Comparison of ENCODE assay signal across 28 cellular contexts in the genomic region with DNA sequence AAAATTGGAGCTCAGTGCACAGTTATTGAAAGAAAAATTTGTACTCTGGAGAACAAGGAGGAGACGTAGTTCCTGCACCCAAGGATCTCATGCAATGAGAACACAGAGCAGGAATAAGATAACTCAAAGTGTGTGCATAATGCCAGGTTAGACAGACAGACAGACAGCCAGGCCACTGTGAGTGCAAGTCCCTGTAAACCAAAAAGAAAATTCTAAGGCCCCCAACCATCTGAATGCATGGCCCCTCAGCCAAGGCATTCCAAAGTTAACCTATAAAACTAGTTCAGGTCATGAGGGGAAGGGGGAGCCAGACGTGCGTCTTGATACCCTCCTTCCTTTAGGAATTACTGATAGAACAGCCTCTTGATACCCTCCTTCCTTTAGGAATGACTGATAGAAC.
DNase-seq lines count a peak whose midpoint lies in the region; ATAC-seq, FAIRE-seq and TF ChIP-seq lines count a peak whose summit lies in the region.
"Had no signal": no experiment of that assay in that cellular context is flagged by ENCODE, and none has a peak within 500 bp of the region (broad histone marks: within the 10 kb centered on the region; RNA-seq: fewer than 3 reads in every experiment).

No MANE protein-coding gene starts in this region.

- intact Hi-C loops in activated T-helper 1 cell treated with anti-CD3 and anti-CD28 coated beads, Interleukin-12 subunit alpha, Interleukin-12 subunit beta, Interleukin-2, Interleukin-4 antibody, amounts not matched to agents 30 ng/mL and 10 ng/mL and 1 ng/mL, durations not matched to agents 14 hours and 24 hours and 36 hours (cut with micrococcal nuclease), result loop anchor here (10.0 kb wide), 1 partner anchor 513 kb away; the partner anchor contains the start of gene ACSL1

- peak; percentile 1 for DNase-seq in T-helper 2 cell treated with Interferon-gamma antibody and Interleukin-4, amounts not matched to agents 5 μg/mL and 100 μg/mL, for 36 hours (ENCODE audit: low spot score)
- DNase-seq in T-helper 2 cell, result no peak
- no peak for DNase-seq in GM12892 (ENCODE audit: insufficient read length)
- DNase-seq in activated T-helper 1 cell treated with anti-CD3 and anti-CD28 coated beads, Interleukin-12 subunit alpha, Interleukin-12 subunit beta, Interleukin-2, Interleukin-4 antibody, amounts not matched to agents 30 ng/mL and 10 ng/mL and 1 ng/mL, durations not matched to agents 14 hours and 24 hours and 36 hours (ENCODE audit: low spot score), result no peak
- no peak for DNase-seq in naive B cell
- no peak for DNase-seq in T-cell
- no peak for DNase-seq in GM10266 (ENCODE audit: extremely low spot score)
- DNase-seq: 8988T; activated CD4-positive, alpha-beta T cell treated with anti-CD3 and anti-CD28 coated beads for 36 hours; activated naive CD4-positive, alpha-beta T cell treated with anti-CD3 and anti-CD28 coated beads for 36 hours; activated T-cell treated with anti-CD3 and anti-CD28 coated beads, Interleukin-2, amount 50 U/mL, for 72 hours; amygdala; DMS79; GDM1; kidney glomerular epithelial cell; lower lobe of right lung; MM.1S; NCI-H1417; NCI-H2029; NCI-H526; retina; stimulated activated naive CD4-positive, alpha-beta T cell treated with Interleukin-2 at 50 U/mL for 16 hours had no signal

- H3K36me3 Mint-ChIP-seq in T-helper 2 cell treated with Interferon-gamma antibody and Interleukin-4, amounts not matched to agents 5 μg/mL and 100 μg/mL, for 36 hours (ENCODE audit: low read depth), result no peaks in the 10 kb centered on the region
- H3K36me3 Mint-ChIP-seq in activated T-helper 1 cell treated with anti-CD3 and anti-CD28 coated beads, Interleukin-12 subunit alpha, Interleukin-12 subunit beta, Interleukin-2, Interleukin-4 antibody, amounts not matched to agents 30 ng/mL and 10 ng/mL and 1 ng/mL, durations not matched to agents 14 hours and 24 hours and 36 hours (ENCODE audit: low read depth), result peaks cover 6% of the 10 kb centered on the region
- H3K36me3 Mint-ChIP-seq in naive B cell (no peaks in the 10 kb centered on the region), T-cell (no peaks in the 10 kb centered on the region)
- H3K36me3 Mint-ChIP-seq in activated T-helper 17 cell treated with anti-CD3 and anti-CD28 coated beads, Interleukin-2, amount 50 U/mL, for 72 hours (ENCODE audit: low read depth), result no peaks in the 10 kb centered on the region

- H3K4me3 Mint-ChIP-seq in T-helper 2 cell treated with Interferon-gamma antibody and Interleukin-4, amounts not matched to agents 5 μg/mL and 100 μg/mL, for 36 hours, result no peak overlapping the region
- H3K4me3 Mint-ChIP-seq in activated T-helper 1 cell treated with anti-CD3 and anti-CD28 coated beads, Interleukin-12 subunit alpha, Interleukin-12 subunit beta, Interleukin-2, Interleukin-4 antibody, amounts not matched to agents 30 ng/mL and 10 ng/mL and 1 ng/mL, durations not matched to agents 14 hours and 24 hours and 36 hours, result peak overlapping the region; percentile 32
- H3K4me3 Mint-ChIP-seq in naive B cell, result peak overlapping the region in 2 of 8 donors; percentile 2 to 53
- H3K4me3 Mint-ChIP-seq in T-cell, result no peak overlapping the region
- H3K4me3 Mint-ChIP-seq in activated T-helper 17 cell treated with anti-CD3 and anti-CD28 coated beads, Interleukin-2, amount 50 U/mL, for 72 hours, result no peak overlapping the region
- H3K4me3 Mint-ChIP-seq: activated CD4-positive, alpha-beta T cell treated with anti-CD3 and anti-CD28 coated beads for 36 hours; activated naive CD4-positive, alpha-beta T cell treated with anti-CD3 and anti-CD28 coated beads for 36 hours; H9; nephron had no signal

- TF ChIP-seq CTCF in GM10266 (IDR thresholded peaks at IDR 0.05; ENCODE audit: control insufficient read depth, insufficient read depth, low read depth, missing control alignments), result no peak

- no peaks in the 10 kb centered on the region for H3K27me3 Mint-ChIP-seq in T-helper 2 cell treated with Interferon-gamma antibody and Interleukin-4, amounts not matched to agents 5 μg/mL and 100 μg/mL, for 36 hours (ENCODE audit: low read depth)
- H3K27me3 Mint-ChIP-seq in activated T-helper 1 cell treated with anti-CD3 and anti-CD28 coated beads, Interleukin-12 subunit alpha, Interleukin-12 subunit beta, Interleukin-2, Interleukin-4 antibody, amounts not matched to agents 30 ng/mL and 10 ng/mL and 1 ng/mL, durations not matched to agents 14 hours and 24 hours and 36 hours (ENCODE audit: insufficient read depth), result no peaks in the 10 kb centered on the region
- H3K27me3 Mint-ChIP-seq in naive B cell (no peaks in the 10 kb centered on the region), T-cell (no peaks in the 10 kb centered on the region)
- peaks cover 5% of the 10 kb centered on the region for H3K27me3 Mint-ChIP-seq in activated T-helper 17 cell treated with anti-CD3 and anti-CD28 coated beads, Interleukin-2, amount 50 U/mL, for 72 hours

- no peak for TF ChIP-seq POLR2A in GM12892 (IDR thresholded peaks at IDR 0.05; ENCODE audit: low read depth, low read length)

- peak; percentile 77 for FAIRE-seq in GM12892 (lab: Jason Lieb, UNC)

- CTCF ChIA-PET in T-cell (lab: Charles Lee), result no interaction called here

- no peak overlapping the region for H3K27ac Mint-ChIP-seq in T-helper 2 cell treated with Interferon-gamma antibody and Interleukin-4, amounts not matched to agents 5 μg/mL and 100 μg/mL, for 36 hours
- H3K27ac Mint-ChIP-seq in activated T-helper 1 cell treated with anti-CD3 and anti-CD28 coated beads, Interleukin-12 subunit alpha, Interleukin-12 subunit beta, Interleukin-2, Interleukin-4 antibody, amounts not matched to agents 30 ng/mL and 10 ng/mL and 1 ng/mL, durations not matched to agents 14 hours and 24 hours and 36 hours, result peak overlapping the region; percentile 85
- H3K27ac Mint-ChIP-seq in naive B cell (peak overlapping the region in 5 of 6 donors; percentile 61 to 99 (median 93)), T-cell (no peak overlapping the region)
- H3K27ac Mint-ChIP-seq in activated T-helper 17 cell treated with anti-CD3 and anti-CD28 coated beads, Interleukin-2, amount 50 U/mL, for 72 hours, result no peak overlapping the region
- H3K27ac Mint-ChIP-seq: activated naive CD4-positive, alpha-beta T cell treated with anti-CD3 and anti-CD28 coated beads for 36 hours had no signal

- POLR2A ChIA-PET in T-cell (lab: Charles Lee), result no interaction called here

- no peaks in the 10 kb centered on the region for H3K9me3 Mint-ChIP-seq in T-helper 2 cell treated with Interferon-gamma antibody and Interleukin-4, amounts not matched to agents 5 μg/mL and 100 μg/mL, for 36 hours
- no peaks in the 10 kb centered on the region for H3K9me3 Mint-ChIP-seq in activated T-helper 1 cell treated with anti-CD3 and anti-CD28 coated beads, Interleukin-12 subunit alpha, Interleukin-12 subunit beta, Interleukin-2, Interleukin-4 antibody, amounts not matched to agents 30 ng/mL and 10 ng/mL and 1 ng/mL, durations not matched to agents 14 hours and 24 hours and 36 hours
- H3K9me3 Mint-ChIP-seq in naive B cell (no peaks in the 10 kb centered on the region), T-cell (no peaks in the 10 kb centered on the region)
- H3K9me3 Mint-ChIP-seq in activated T-helper 17 cell treated with anti-CD3 and anti-CD28 coated beads, Interleukin-2, amount 50 U/mL, for 72 hours, result no peaks in the 10 kb centered on the region
- H3K9me3 Mint-ChIP-seq: activated naive CD4-positive, alpha-beta T cell treated with anti-CD3 and anti-CD28 coated beads for 36 hours; activated T-cell treated with anti-CD3 and anti-CD28 coated beads, Interleukin-2, amount 50 U/mL, for 72 hours; H9; nephron had no signal

- peaks cover 59% of the 10 kb centered on the region for H3K4me1 Mint-ChIP-seq in T-helper 2 cell treated with Interferon-gamma antibody and Interleukin-4, amounts not matched to agents 5 μg/mL and 100 μg/mL, for 36 hours (ENCODE audit: low read depth)
- H3K4me1 Mint-ChIP-seq in activated T-helper 1 cell treated with anti-CD3 and anti-CD28 coated beads, Interleukin-12 subunit alpha, Interleukin-12 subunit beta, Interleukin-2, Interleukin-4 antibody, amounts not matched to agents 30 ng/mL and 10 ng/mL and 1 ng/mL, durations not matched to agents 14 hours and 24 hours and 36 hours (ENCODE audit: low read depth), result peaks cover 83% of the 10 kb centered on the region
- peaks cover 58 to 78% (median 74%) of the 10 kb centered on the region in 3 donors for H3K4me1 Mint-ChIP-seq in naive B cell
- H3K4me1 Mint-ChIP-seq in T-cell, result peaks cover 35 to 40% (median 39%) of the 10 kb centered on the region in 3 donors
- peaks cover 47% of the 10 kb centered on the region for H3K4me1 Mint-ChIP-seq in activated T-helper 17 cell treated with anti-CD3 and anti-CD28 coated beads, Interleukin-2, amount 50 U/mL, for 72 hours
- H3K4me1 Mint-ChIP-seq: nephron had no signal

- ATAC-seq in naive B cell (ENCODE audit: low read depth in 2 of 2) (no peak), T-cell (replicated peaks in 1 of 4) (no peak)
- no peak for ATAC-seq in activated T-helper 17 cell treated with anti-CD3 and anti-CD28 coated beads, Interleukin-2, amount 50 U/mL, for 72 hours (replicated peaks)
- ATAC-seq: activated CD4-positive, alpha-beta T cell treated with anti-CD3 and anti-CD28 coated beads for 36 hours; activated T-cell treated with anti-CD3 and anti-CD28 coated beads, Interleukin-2, amount 50 U/mL, for 72 hours; gastroesophageal sphincter; lower lobe of right lung; Right ventricle myocardium inferior; SK-N-SH treated with all-trans-retinoic acid at 6 μM for 48 hours had no signal

Comparison
In these comparisons a context has a peak if more than half of its experiments do, and no peak if none do; other contexts are left out.
1. H3K27ac Mint-ChIP-seq: peak in activated T-helper 1 cell treated with anti-CD3 and anti-CD28 coated beads, Interleukin-12 subunit alpha, Interleukin-12 subunit beta, Interleukin-2, Interleukin-4 antibody, amounts not matched to agents 30 ng/mL and 10 ng/mL and 1 ng/mL, durations not matched to agents 14 hours and 24 hours and 36 hours (single experiment) and naive B cell (5 of 6); none in T-helper 2 cell treated with Interferon-gamma antibody and Interleukin-4, amounts not matched to agents 5 μg/mL and 100 μg/mL, for 36 hours (single experiment), T-cell (0 of 2) and activated T-helper 17 cell treated with anti-CD3 and anti-CD28 coated beads, Interleukin-2, amount 50 U/mL, for 72 hours (single experiment).